15 cellular contexts compared by ENCODE assay signal in the genomic region with DNA sequence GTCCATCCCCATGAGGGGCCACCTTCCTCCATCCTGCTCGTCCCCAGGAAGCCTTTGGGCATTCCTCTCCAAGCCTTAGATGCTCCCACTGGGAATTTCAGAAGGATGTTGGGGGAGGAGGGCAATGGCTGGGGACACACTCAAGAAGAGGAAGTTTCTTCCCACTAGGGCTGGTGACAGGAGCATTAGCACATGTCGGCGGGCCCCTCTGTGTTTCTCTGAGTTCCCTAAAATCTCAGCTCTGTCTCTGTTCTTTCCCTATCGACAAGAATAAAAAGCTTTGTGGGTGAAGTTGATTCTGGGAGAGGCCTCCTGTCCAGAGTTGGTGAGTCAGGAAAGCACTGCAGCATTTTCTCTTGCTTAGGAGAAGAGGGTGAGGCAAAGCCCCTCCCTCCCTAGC. TPM values are rescaled to one million over a fixed set of nuclear protein-coding genes. Genes with fewer than 3 reads are reported as not detected.
A peak's percentile ranks its signal among the peaks of the same experiment; 100 is the strongest.
DNase-seq lines count a peak whose midpoint lies in the region; ATAC-seq and TF ChIP-seq lines count a peak whose summit lies in the region.
"Had no signal": no experiment of that assay in that cellular context is flagged by ENCODE, and none has a peak within 500 bp of the region (broad histone marks: within the 10 kb centered on the region; RNA-seq: fewer than 3 reads in every experiment).

No MANE protein-coding gene starts in this region.

- H3K4me3 ChIP-seq in lower lobe of right lung (no peak overlapping the region), upper lobe of left lung (no peak overlapping the region)
- H3K4me3 ChIP-seq: HAP-1, PC-9 had no signal

- no peak for TF ChIP-seq EP300 in upper lobe of left lung (IDR thresholded peaks at IDR 0.05)

- H3K27ac Mint-ChIP-seq in activated T-helper 17 cell treated with anti-CD3 and anti-CD28 coated beads, Interleukin-2, amount 50 U/mL, for 72 hours = peak overlapping the region; percentile 28

- H3K9me3 ChIP-seq in lower lobe of right lung = no peaks in the 10 kb centered on the region
- no peaks in the 10 kb centered on the region for H3K9me3 ChIP-seq in upper lobe of left lung
- H3K9me3 ChIP-seq: HAP-1 had no signal

- no peaks in the 10 kb centered on the region for H3K27me3 Mint-ChIP-seq in activated T-helper 17 cell treated with anti-CD3 and anti-CD28 coated beads, Interleukin-2, amount 50 U/mL, for 72 hours

- no peak overlapping the region for H3K4me3 Mint-ChIP-seq in activated T-helper 17 cell treated with anti-CD3 and anti-CD28 coated beads, Interleukin-2, amount 50 U/mL, for 72 hours

- CTCF ChIA-PET in RWPE1 (lab: Yijun Ruan, JAX) = no interaction called here

- POLR2A ChIA-PET in RWPE1 (lab: Yijun Ruan, JAX; ENCODE audit: low non-redundant PET) = no interaction called here

- ATAC-seq in activated T-helper 17 cell treated with anti-CD3 and anti-CD28 coated beads, Interleukin-2, amount 50 U/mL, for 72 hours (replicated peaks) = no peak
- ATAC-seq in lower lobe of right lung (peak; percentile 27 to 44), upper lobe of left lung (ENCODE audit: low FRiP score in 2 of 2) (peak; percentile 4 to 47), GM21717 (IDR thresholded peaks at IDR 0.05; ENCODE audit: unreplicated experiment) (no peak), HG02759 (IDR thresholded peaks at IDR 0.05; ENCODE audit: unreplicated experiment) (no peak)

- TF ChIP-seq POLR2A in upper lobe of left lung (IDR thresholded peaks at IDR 0.05) = no peak

- TF ChIP-seq CTCF in RWPE1 (conservative IDR thresholded peaks at IDR 0.05; ENCODE audit: low read depth) = no peak
- TF ChIP-seq CTCF in lower lobe of right lung (IDR thresholded peaks at IDR 0.05) = no peak
- no peak for TF ChIP-seq CTCF in upper lobe of left lung (IDR thresholded peaks at IDR 0.05)

- H3K27ac ChIP-seq in RWPE1 (peak overlapping the region; percentile 90), lower lobe of right lung (no peak overlapping the region), upper lobe of left lung (no peak overlapping the region)
- H3K27ac ChIP-seq: PC-9 had no signal

- no peaks in the 10 kb centered on the region for H3K9me3 Mint-ChIP-seq in activated T-helper 17 cell treated with anti-CD3 and anti-CD28 coated beads, Interleukin-2, amount 50 U/mL, for 72 hours

- peaks cover 62% of the 10 kb centered on the region for H3K36me3 Mint-ChIP-seq in activated T-helper 17 cell treated with anti-CD3 and anti-CD28 coated beads, Interleukin-2, amount 50 U/mL, for 72 hours (ENCODE audit: low read depth)

- H3K27me3 ChIP-seq in lower lobe of right lung (ENCODE audit: low read depth) (no peaks in the 10 kb centered on the region), upper lobe of left lung (no peaks in the 10 kb centered on the region)

- intact Hi-C loops in lower lobe of right lung (cut with DNase I) = no loop called here

- H3K4me1 Mint-ChIP-seq in activated T-helper 17 cell treated with anti-CD3 and anti-CD28 coated beads, Interleukin-2, amount 50 U/mL, for 72 hours = no peaks in the 10 kb centered on the region

- WGBS in upper lobe of left lung, 2 donors = 49 to 72% methylated on average over 4 of the region's 4 CpGs

- H3K36me3 ChIP-seq in lower lobe of right lung (peaks cover 46% of the 10 kb centered on the region), upper lobe of left lung (peaks cover 3 to 42% (median 27%) of the 10 kb centered on the region in 4 donors)

- H3K4me1 ChIP-seq in lower lobe of right lung = peaks cover 16% of the 10 kb centered on the region
- peaks cover 0 to 3% (median 0%) of the 10 kb centered on the region in 4 donors for H3K4me1 ChIP-seq in upper lobe of left lung
- H3K4me1 ChIP-seq: HAP-1 had no signal

- DNase-seq in RWPE1 (ENCODE audit: low spot score) (no peak), lower lobe of right lung (no peak), upper lobe of left lung (peak in 1 of 2 donors; percentile 42), NCI-H2227 (lab: John Stamatoyannopoulos, UW; ENCODE audit: unreplicated experiment) (no peak)
- DNase-seq: DND-41, MV-4-11, NCI-H1417 treated with DMSO at 0.1 percent for 48 hours, NCI-H1930, NCI-H748 treated with DMSO at 0.1 percent for 48 hours, PC-9 had no signal

RNA-seq across cellular contexts. Expression of a gene that starts 19.7 kb away (rescaled TPM):
- total RNA-seq in activated T-helper 17 cell treated with anti-CD3 and anti-CD28 coated beads, Interleukin-2, amount 50 U/mL, for 72 hours = 1 to 10 TPM in 1 of 2 donors, under 1 TPM in 1; 0.67 to 3.4 TPM
- total RNA-seq in lower lobe of right lung = 2.2 TPM
- 1 to 10 TPM; 2.6 to 6.3 (median 3.4) TPM for total RNA-seq in upper lobe of left lung

RNA-seq across cellular contexts. Expression of a gene that starts 23.3 kb away (rescaled TPM):
- under 1 TPM; 0.35 to 0.69 TPM for total RNA-seq in activated T-helper 17 cell treated with anti-CD3 and anti-CD28 coated beads, Interleukin-2, amount 50 U/mL, for 72 hours
- total RNA-seq in lower lobe of right lung (0.71 TPM), upper lobe of left lung (1 to 10 TPM in 3 of 6 donors, under 1 TPM in 1, not detected in 2; 0.61 to 1.7 (median 1.2) TPM)
- total RNA-seq: NCI-H460 had no signal

RNA-seq across cellular contexts. Expression of a gene that starts 46.5 kb away (rescaled TPM):
- 100 to 1,000 TPM in 1 of 2 donors, 10 to 100 TPM in 1; 68.6 to 127 TPM for total RNA-seq in activated T-helper 17 cell treated with anti-CD3 and anti-CD28 coated beads, Interleukin-2, amount 50 U/mL, for 72 hours
- total RNA-seq in lower lobe of right lung (155 TPM), upper lobe of left lung (100 to 1,000 TPM in 4 of 6 donors, 10 to 100 TPM in 2; 52.3 to 311 (median 136) TPM)

RNA-seq across cellular contexts. Expression of a gene that starts 52.5 kb away (rescaled TPM):
- under 1 TPM in 1 of 2 donors, not detected in 1; 0.11 TPM for total RNA-seq in activated T-helper 17 cell treated with anti-CD3 and anti-CD28 coated beads, Interleukin-2, amount 50 U/mL, for 72 hours
- 0.92 TPM for total RNA-seq in lower lobe of right lung
- 1 to 10 TPM in 1 of 6 donors, under 1 TPM in 4, not detected in 1; 0.23 to 1.4 (median 0.59) TPM for total RNA-seq in upper lobe of left lung
- total RNA-seq: NCI-H460, PC-9 had no signal

Comparison
In these comparisons a context has a peak if more than half of its experiments do, and no peak if none do; other contexts are left out.
1. ATAC-seq: peak in lower lobe of right lung (2 of 2) and upper lobe of left lung (2 of 2); none in activated T-helper 17 cell treated with anti-CD3 and anti-CD28 coated beads, Interleukin-2, amount 50 U/mL, for 72 hours (single experiment), GM21717 (single experiment) and HG02759 (single experiment).